8 cellular contexts compared by ENCODE assay signal in the genomic region with DNA sequence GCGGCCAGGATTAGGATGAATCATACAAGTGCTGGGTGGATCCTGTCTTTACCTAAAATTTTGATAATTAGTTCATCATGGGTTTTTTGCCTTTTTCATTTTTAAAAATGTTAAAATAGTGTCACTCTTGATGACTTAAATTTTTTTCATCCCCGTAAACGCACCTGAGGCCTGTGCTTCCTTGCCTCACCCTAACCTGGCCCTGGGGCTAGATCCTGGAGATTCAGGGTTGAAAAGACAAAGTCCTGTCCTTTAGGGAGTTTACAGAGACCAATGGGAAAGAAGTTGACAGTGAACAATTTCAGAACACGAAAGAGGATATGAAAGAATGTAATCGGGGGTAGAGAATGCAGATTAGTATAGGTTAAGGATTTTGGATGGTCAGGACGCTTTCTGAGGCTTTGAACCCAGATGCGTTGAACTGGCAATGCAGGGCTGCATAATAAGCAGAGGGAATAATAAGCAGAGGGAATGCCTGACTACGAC. TPM values are rescaled to one million over a fixed set of nuclear protein-coding genes. Genes with fewer than 3 reads are reported as not detected.
DNase-seq lines count a peak whose midpoint lies in the region; ATAC-seq and TF ChIP-seq lines count a peak whose summit lies in the region.

No MANE protein-coding gene starts in this region.

- DNase-seq in G401 (ENCODE audit: low spot score) (peak; percentile 12), left lung (no peak), SW480 (ENCODE audit: low spot score) (no peak), posterior cingulate gyrus (no peak)
- no peak for DNase-seq in activated T-helper 1 cell treated with anti-CD3 and anti-CD28 coated beads, Interleukin-12 subunit alpha, Interleukin-12 subunit beta, Interleukin-2, Interleukin-4 antibody, amounts not matched to agents 30 ng/mL and 10 ng/mL and 1 ng/mL, durations not matched to agents 14 hours and 24 hours and 36 hours (ENCODE audit: low spot score)

- TF ChIP-seq CTCF in left lung (IDR thresholded peaks at IDR 0.05) = no peak

- H3K4me3 ChIP-seq in left lung (peak overlapping the region; percentile 50 to 81), urinary bladder (ENCODE audit: low read depth, low read length) (peak overlapping the region; percentile 60)

- H3K9me3 ChIP-seq in left lung = no peaks in the 10 kb centered on the region

- peak overlapping the region; percentile 96 for H3K4me3 Mint-ChIP-seq in activated T-helper 1 cell treated with anti-CD3 and anti-CD28 coated beads, Interleukin-12 subunit alpha, Interleukin-12 subunit beta, Interleukin-2, Interleukin-4 antibody, amounts not matched to agents 30 ng/mL and 10 ng/mL and 1 ng/mL, durations not matched to agents 14 hours and 24 hours and 36 hours

- 4% methylated on average over 8 of the region's 8 CpGs for WGBS in urinary bladder

- peaks cover 28% of the 10 kb centered on the region for H3K36me3 Mint-ChIP-seq in activated T-helper 1 cell treated with anti-CD3 and anti-CD28 coated beads, Interleukin-12 subunit alpha, Interleukin-12 subunit beta, Interleukin-2, Interleukin-4 antibody, amounts not matched to agents 30 ng/mL and 10 ng/mL and 1 ng/mL, durations not matched to agents 14 hours and 24 hours and 36 hours (ENCODE audit: low read depth)

- H3K27ac ChIP-seq in left lung (peak overlapping the region; percentile 89 to 94), urinary bladder (ENCODE audit: low read depth) (no peak overlapping the region)

- intact Hi-C loops in activated T-helper 1 cell treated with anti-CD3 and anti-CD28 coated beads, Interleukin-12 subunit alpha, Interleukin-12 subunit beta, Interleukin-2, Interleukin-4 antibody, amounts not matched to agents 30 ng/mL and 10 ng/mL and 1 ng/mL, durations not matched to agents 14 hours and 24 hours and 36 hours (cut with micrococcal nuclease) = loop anchor here (5.0 kb wide), 2 partner anchors 682 to 1748 kb away; a partner anchor contains a TSS
- intact Hi-C loops in left lung (cut with DNase I) = no loop called here
- intact Hi-C loops in posterior cingulate gyrus (cut with DNase I) = no loop called here

- H3K27ac Mint-ChIP-seq in activated T-helper 1 cell treated with anti-CD3 and anti-CD28 coated beads, Interleukin-12 subunit alpha, Interleukin-12 subunit beta, Interleukin-2, Interleukin-4 antibody, amounts not matched to agents 30 ng/mL and 10 ng/mL and 1 ng/mL, durations not matched to agents 14 hours and 24 hours and 36 hours = peak overlapping the region; percentile 100

- in situ Hi-C loops in G401 (cut with HindIII; ENCODE audit: low sequenced_read_pairs) = no loop called here

- ATAC-seq in GM19452 (IDR thresholded peaks at IDR 0.05; ENCODE audit: unreplicated experiment) = peak; percentile 25
- peak; percentile 20 for ATAC-seq in HG03469 (IDR thresholded peaks at IDR 0.05; ENCODE audit: unreplicated experiment)
- ATAC-seq in left lung = no peak

- H3K4me1 ChIP-seq in left lung = peaks cover 0 to 40% of the 10 kb centered on the region in 2 donors
- H3K4me1 ChIP-seq in urinary bladder (ENCODE audit: insufficient read depth) = no peaks in the 10 kb centered on the region

- H3K27me3 ChIP-seq in left lung = no peaks in the 10 kb centered on the region

- H3K36me3 ChIP-seq in left lung (peaks cover 0 to 10% of the 10 kb centered on the region in 2 donors), urinary bladder (ENCODE audit: insufficient read depth) (no peaks in the 10 kb centered on the region)

- H3K4me1 Mint-ChIP-seq in activated T-helper 1 cell treated with anti-CD3 and anti-CD28 coated beads, Interleukin-12 subunit alpha, Interleukin-12 subunit beta, Interleukin-2, Interleukin-4 antibody, amounts not matched to agents 30 ng/mL and 10 ng/mL and 1 ng/mL, durations not matched to agents 14 hours and 24 hours and 36 hours (ENCODE audit: low read depth) = peaks cover 41% of the 10 kb centered on the region

- H3K9me3 Mint-ChIP-seq in activated T-helper 1 cell treated with anti-CD3 and anti-CD28 coated beads, Interleukin-12 subunit alpha, Interleukin-12 subunit beta, Interleukin-2, Interleukin-4 antibody, amounts not matched to agents 30 ng/mL and 10 ng/mL and 1 ng/mL, durations not matched to agents 14 hours and 24 hours and 36 hours = no peaks in the 10 kb centered on the region

- no peaks in the 10 kb centered on the region for H3K27me3 Mint-ChIP-seq in activated T-helper 1 cell treated with anti-CD3 and anti-CD28 coated beads, Interleukin-12 subunit alpha, Interleukin-12 subunit beta, Interleukin-2, Interleukin-4 antibody, amounts not matched to agents 30 ng/mL and 10 ng/mL and 1 ng/mL, durations not matched to agents 14 hours and 24 hours and 36 hours (ENCODE audit: insufficient read depth)

RNA-seq across cellular contexts. Expression of a gene that starts 1.6 kb away (rescaled TPM):
- 30.5 and 32.5 TPM in 2 replicates for total RNA-seq in G401 (2014; rRNA removed; shearing (Covaris generic))
- 29.4 and 33.2 TPM in 2 replicates for total RNA-seq in activated T-helper 1 cell treated with anti-CD3 and anti-CD28 coated beads, Interleukin-12 subunit alpha, Interleukin-12 subunit beta, Interleukin-2, Interleukin-4 antibody, amounts not matched to agents 30 ng/mL and 10 ng/mL and 1 ng/mL, durations not matched to agents 14 hours and 24 hours and 36 hours
- 1 to 10 TPM; 6.4 to 6.6 TPM for total RNA-seq in left lung
- 24.1 TPM for total RNA-seq in urinary bladder
- polyA plus RNA-seq in urinary bladder = 3.3 TPM

RNA-seq across cellular contexts. Expression of a gene that starts 18.1 kb away (rescaled TPM):
- total RNA-seq in G401 (2014; rRNA removed; shearing (Covaris generic)) = 8.0 and 29.1 TPM in 2 replicates
- 22.7 and 23.2 TPM in 2 replicates for total RNA-seq in activated T-helper 1 cell treated with anti-CD3 and anti-CD28 coated beads, Interleukin-12 subunit alpha, Interleukin-12 subunit beta, Interleukin-2, Interleukin-4 antibody, amounts not matched to agents 30 ng/mL and 10 ng/mL and 1 ng/mL, durations not matched to agents 14 hours and 24 hours and 36 hours
- total RNA-seq in left lung = 10 to 100 TPM; 14.7 to 26.3 TPM
- total RNA-seq in urinary bladder = 19.7 TPM
- polyA plus RNA-seq in urinary bladder = 13.0 TPM
